ENCODE assay signal across 10 cellular contexts in the genomic region with DNA sequence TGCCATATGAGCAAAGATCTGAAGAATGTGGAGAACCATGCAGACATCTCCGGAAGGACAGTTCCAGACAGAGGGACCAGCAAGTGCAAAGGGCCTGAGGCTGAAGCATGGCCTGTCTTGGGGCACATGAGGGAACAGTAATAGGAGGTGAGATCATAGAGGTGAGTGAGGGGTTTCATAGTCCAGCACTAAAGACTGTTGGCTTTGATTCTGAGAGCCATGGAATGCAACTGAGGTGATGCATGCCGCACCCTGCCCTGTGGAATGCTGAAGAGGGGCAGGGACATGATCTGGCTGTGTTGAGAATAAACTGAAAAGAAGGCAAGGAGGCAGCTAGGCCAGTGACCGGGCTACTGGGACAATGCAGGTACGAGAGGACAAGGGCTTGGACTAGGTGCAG.
DNase-seq lines count a peak whose midpoint lies in the region; ATAC-seq and TF ChIP-seq lines count a peak whose summit lies in the region.
"Had no signal": no experiment of that assay in that cellular context is flagged by ENCODE, and none has a peak within 500 bp of the region (broad histone marks: within the 10 kb centered on the region; RNA-seq: fewer than 3 reads in every experiment).

No MANE protein-coding gene starts in this region.

- no peaks in the 10 kb centered on the region for H4K20me1 ChIP-seq in PC-3 (ENCODE audit: low read length)

- intact Hi-C loops in PC-3 (cut with micrococcal nuclease) (no loop called here), esophagus squamous epithelium (cut with DNase I) (no loop called here), sigmoid colon (cut with DNase I) (no loop called here)

- H2AFZ ChIP-seq in PC-3 (ENCODE audit: low read length): no peak overlapping the region

- H3K4me3 ChIP-seq in PC-3 (ENCODE audit: low read length) (no peak overlapping the region), esophagus squamous epithelium (no peak overlapping the region), sigmoid colon (no peak overlapping the region)
- H3K4me3 ChIP-seq: HAP-1 had no signal

- no peak for TF ChIP-seq POLR2A in esophagus squamous epithelium (IDR thresholded peaks at IDR 0.05)
- TF ChIP-seq POLR2A in sigmoid colon (IDR thresholded peaks at IDR 0.05): no peak

- H3K4me1 ChIP-seq in PC-3 (ENCODE audit: insufficient read depth, low read length) (peaks cover under 1% of the 10 kb centered on the region; the same call in 1 of the 2 replicates), esophagus squamous epithelium (peaks cover 36 to 95% (median 64%) of the 10 kb centered on the region in 3 donors), sigmoid colon (peaks cover 0 to 74% (median 71%) of the 10 kb centered on the region in 4 donors)
- H3K4me1 ChIP-seq: HAP-1 had no signal

- H3F3A ChIP-seq in PC-3 (ENCODE audit: low read length, unreplicated experiment): no peaks in the 10 kb centered on the region

- H3K9me3 ChIP-seq in PC-3 (ENCODE audit: low read length): no peaks in the 10 kb centered on the region
- H3K9me3 ChIP-seq in esophagus squamous epithelium: no peaks in the 10 kb centered on the region
- H3K9me3 ChIP-seq in sigmoid colon: no peaks in the 10 kb centered on the region
- H3K9me3 ChIP-seq: HAP-1 had no signal

- H3K36me3 ChIP-seq in PC-3 (ENCODE audit: low read depth, low read length): no peaks in the 10 kb centered on the region
- peaks cover 0 to 9% (median 6%) of the 10 kb centered on the region in 3 donors for H3K36me3 ChIP-seq in esophagus squamous epithelium
- peaks cover 0 to 17% (median 7%) of the 10 kb centered on the region in 4 donors for H3K36me3 ChIP-seq in sigmoid colon
- H3K36me3 ChIP-seq: HAP-1 had no signal

- WGBS in esophagus squamous epithelium, 2 donors: 73 to 80% methylated on average over 4 of the region's 4 CpGs
- WGBS in sigmoid colon, 2 donors: 94 to 97% methylated on average over 4 of the region's 4 CpGs

- TF ChIP-seq CTCF in PC-3 (conservative IDR thresholded peaks at IDR 0.05; ENCODE audit: low read depth, low read length) (no peak), esophagus squamous epithelium (IDR thresholded peaks at IDR 0.05) (no peak), sigmoid colon (IDR thresholded peaks at IDR 0.05) (no peak)

- H3K9ac ChIP-seq in PC-3 (ENCODE audit: low read length): no peak overlapping the region

- no peak overlapping the region for H3K27ac ChIP-seq in PC-3 (ENCODE audit: low read length)
- peak overlapping the region; percentile 7 to 62 (median 26) for H3K27ac ChIP-seq in esophagus squamous epithelium
- H3K27ac ChIP-seq in sigmoid colon: peak overlapping the region in 3 of 4 donors; percentile 46 to 65 (median 46)

- TF ChIP-seq EP300 in sigmoid colon (IDR thresholded peaks at IDR 0.05): no peak

- CTCF ChIA-PET in PC-3 (lab: Charles Lee): no interaction called here

- no peaks in the 10 kb centered on the region for H3K79me2 ChIP-seq in PC-3 (ENCODE audit: low read length)

- H3K4me2 ChIP-seq in PC-3 (ENCODE audit: low read length): no peak overlapping the region

- H3K27me3 ChIP-seq in PC-3 (ENCODE audit: low read length) (no peaks in the 10 kb centered on the region), esophagus squamous epithelium (no peaks in the 10 kb centered on the region), sigmoid colon (no peaks in the 10 kb centered on the region)

- ATAC-seq in PC-3 (peak; percentile 31), HG02840 (IDR thresholded peaks at IDR 0.05; ENCODE audit: low FRiP score, unreplicated experiment) (no peak), GM21423 (IDR thresholded peaks at IDR 0.05; ENCODE audit: unreplicated experiment) (no peak), HG03039 (IDR thresholded peaks at IDR 0.05; ENCODE audit: unreplicated experiment) (no peak)
- ATAC-seq: Right ventricle myocardium inferior had no signal

- no TSS peak for BruUV-seq in PC-3 (replicated peaks; lab: Mats Ljungman, UMichigan)

- POLR2A ChIA-PET in PC-3 (lab: Charles Lee; ENCODE audit: unreplicated experiment): no interaction called here

- H3K9me2 ChIP-seq in PC-3 (replicated peaks; ENCODE audit: low read length): no peaks in the 10 kb centered on the region

- peak; percentile 11 for DNase-seq in EL
- peak; percentile 26 for DNase-seq in PC-3
- no peak for DNase-seq in esophagus squamous epithelium (lab: John Stamatoyannopoulos, UW)
- no peak for DNase-seq in sigmoid colon
- no peak for DNase-seq in A172 (ENCODE audit: low spot score)

Comparison
In these comparisons a context has a peak if more than half of its experiments do, and no peak if none do; other contexts are left out.
1. DNase-seq: peak in EL (single experiment) and PC-3 (single experiment); none in esophagus squamous epithelium (single experiment), sigmoid colon (single experiment) and A172 (single experiment).